1 cellular context compared by ENCODE assay signal in genomic region chr2:191001032-191001431, GRCh38.
TF ChIP-seq lines count a peak whose summit lies in the region.

No MANE protein-coding gene starts in this region.

TF ChIP-seq in GM23338, 12 proteins besides CTCF, POLR2A, EP300 and RAD21 (continued from another document):
- TF ChIP-seq, protein P1, sequence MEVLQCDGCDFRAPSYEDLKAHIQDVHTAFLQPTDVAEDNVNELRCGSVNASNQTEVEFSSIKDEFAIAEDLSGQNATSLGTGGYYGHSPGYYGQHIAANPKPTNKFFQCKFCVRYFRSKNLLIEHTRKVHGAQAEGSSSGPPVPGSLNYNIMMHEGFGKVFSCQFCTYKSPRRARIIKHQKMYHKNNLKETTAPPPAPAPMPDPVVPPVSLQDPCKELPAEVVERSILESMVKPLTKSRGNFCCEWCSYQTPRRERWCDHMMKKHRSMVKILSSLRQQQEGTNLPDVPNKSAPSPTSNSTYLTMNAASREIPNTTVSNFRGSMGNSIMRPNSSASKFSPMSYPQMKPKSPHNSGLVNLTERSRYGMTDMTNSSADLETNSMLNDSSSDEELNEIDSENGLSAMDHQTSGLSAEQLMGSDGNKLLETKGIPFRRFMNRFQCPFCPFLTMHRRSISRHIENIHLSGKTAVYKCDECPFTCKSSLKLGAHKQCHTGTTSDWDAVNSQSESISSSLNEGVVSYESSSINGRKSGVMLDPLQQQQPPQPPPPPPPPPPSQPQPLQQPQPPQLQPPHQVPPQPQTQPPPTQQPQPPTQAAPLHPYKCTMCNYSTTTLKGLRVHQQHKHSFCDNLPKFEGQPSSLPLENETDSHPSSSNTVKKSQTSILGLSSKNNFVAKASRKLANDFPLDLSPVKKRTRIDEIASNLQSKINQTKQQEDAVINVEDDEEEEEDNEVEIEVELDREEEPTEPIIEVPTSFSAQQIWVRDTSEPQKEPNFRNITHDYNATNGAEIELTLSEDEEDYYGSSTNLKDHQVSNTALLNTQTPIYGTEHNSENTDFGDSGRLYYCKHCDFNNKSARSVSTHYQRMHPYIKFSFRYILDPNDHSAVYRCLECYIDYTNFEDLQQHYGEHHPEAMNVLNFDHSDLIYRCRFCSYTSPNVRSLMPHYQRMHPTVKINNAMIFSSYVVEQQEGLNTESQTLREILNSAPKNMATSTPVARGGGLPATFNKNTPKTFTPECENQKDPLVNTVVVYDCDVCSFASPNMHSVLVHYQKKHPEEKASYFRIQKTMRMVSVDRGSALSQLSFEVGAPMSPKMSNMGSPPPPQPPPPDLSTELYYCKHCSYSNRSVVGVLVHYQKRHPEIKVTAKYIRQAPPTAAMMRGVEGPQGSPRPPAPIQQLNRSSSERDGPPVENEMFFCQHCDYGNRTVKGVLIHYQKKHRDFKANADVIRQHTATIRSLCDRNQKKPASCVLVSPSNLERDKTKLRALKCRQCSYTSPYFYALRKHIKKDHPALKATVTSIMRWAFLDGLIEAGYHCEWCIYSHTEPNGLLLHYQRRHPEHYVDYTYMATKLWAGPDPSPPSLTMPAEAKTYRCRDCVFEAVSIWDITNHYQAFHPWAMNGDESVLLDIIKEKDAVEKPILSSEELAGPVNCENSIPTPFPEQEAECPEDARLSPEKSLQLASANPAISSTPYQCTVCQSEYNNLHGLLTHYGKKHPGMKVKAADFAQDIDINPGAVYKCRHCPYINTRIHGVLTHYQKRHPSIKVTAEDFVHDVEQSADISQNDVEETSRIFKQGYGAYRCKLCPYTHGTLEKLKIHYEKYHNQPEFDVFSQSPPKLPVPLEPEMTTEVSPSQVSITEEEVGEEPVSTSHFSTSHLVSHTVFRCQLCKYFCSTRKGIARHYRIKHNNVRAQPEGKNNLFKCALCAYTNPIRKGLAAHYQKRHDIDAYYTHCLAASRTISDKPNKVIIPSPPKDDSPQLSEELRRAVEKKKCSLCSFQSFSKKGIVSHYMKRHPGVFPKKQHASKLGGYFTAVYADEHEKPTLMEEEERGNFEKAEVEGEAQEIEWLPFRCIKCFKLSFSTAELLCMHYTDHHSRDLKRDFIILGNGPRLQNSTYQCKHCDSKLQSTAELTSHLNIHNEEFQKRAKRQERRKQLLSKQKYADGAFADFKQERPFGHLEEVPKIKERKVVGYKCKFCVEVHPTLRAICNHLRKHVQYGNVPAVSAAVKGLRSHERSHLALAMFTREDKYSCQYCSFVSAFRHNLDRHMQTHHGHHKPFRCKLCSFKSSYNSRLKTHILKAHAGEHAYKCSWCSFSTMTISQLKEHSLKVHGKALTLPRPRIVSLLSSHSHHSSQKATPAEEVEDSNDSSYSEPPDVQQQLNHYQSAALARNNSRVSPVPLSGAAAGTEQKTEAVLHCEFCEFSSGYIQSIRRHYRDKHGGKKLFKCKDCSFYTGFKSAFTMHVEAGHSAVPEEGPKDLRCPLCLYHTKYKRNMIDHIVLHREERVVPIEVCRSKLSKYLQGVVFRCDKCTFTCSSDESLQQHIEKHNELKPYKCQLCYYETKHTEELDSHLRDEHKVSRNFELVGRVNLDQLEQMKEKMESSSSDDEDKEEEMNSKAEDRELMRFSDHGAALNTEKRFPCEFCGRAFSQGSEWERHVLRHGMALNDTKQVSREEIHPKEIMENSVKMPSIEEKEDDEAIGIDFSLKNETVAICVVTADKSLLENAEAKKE (CRISPR knock-in tag; IDR thresholded peaks at IDR 0.05) = no peak
- TF ChIP-seq JUNB (IDR thresholded peaks at IDR 0.05; ENCODE audit: unreplicated experiment) (no peak), NANOG (IDR thresholded peaks at IDR 0.05; ENCODE audit: borderline replicate concordance) (no peak), CREB1 (CRISPR knock-in tag; IDR thresholded peaks at IDR 0.05; ENCODE audit: low read depth) (no peak), ZNF114 (CRISPR knock-in tag; IDR thresholded peaks at IDR 0.05) (no peak)
- TF ChIP-seq, protein P2, sequence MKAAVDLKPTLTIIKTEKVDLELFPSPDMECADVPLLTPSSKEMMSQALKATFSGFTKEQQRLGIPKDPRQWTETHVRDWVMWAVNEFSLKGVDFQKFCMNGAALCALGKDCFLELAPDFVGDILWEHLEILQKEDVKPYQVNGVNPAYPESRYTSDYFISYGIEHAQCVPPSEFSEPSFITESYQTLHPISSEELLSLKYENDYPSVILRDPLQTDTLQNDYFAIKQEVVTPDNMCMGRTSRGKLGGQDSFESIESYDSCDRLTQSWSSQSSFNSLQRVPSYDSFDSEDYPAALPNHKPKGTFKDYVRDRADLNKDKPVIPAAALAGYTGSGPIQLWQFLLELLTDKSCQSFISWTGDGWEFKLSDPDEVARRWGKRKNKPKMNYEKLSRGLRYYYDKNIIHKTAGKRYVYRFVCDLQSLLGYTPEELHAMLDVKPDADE (IDR thresholded peaks at IDR 0.05) = no peak
- TF ChIP-seq, protein P3, sequence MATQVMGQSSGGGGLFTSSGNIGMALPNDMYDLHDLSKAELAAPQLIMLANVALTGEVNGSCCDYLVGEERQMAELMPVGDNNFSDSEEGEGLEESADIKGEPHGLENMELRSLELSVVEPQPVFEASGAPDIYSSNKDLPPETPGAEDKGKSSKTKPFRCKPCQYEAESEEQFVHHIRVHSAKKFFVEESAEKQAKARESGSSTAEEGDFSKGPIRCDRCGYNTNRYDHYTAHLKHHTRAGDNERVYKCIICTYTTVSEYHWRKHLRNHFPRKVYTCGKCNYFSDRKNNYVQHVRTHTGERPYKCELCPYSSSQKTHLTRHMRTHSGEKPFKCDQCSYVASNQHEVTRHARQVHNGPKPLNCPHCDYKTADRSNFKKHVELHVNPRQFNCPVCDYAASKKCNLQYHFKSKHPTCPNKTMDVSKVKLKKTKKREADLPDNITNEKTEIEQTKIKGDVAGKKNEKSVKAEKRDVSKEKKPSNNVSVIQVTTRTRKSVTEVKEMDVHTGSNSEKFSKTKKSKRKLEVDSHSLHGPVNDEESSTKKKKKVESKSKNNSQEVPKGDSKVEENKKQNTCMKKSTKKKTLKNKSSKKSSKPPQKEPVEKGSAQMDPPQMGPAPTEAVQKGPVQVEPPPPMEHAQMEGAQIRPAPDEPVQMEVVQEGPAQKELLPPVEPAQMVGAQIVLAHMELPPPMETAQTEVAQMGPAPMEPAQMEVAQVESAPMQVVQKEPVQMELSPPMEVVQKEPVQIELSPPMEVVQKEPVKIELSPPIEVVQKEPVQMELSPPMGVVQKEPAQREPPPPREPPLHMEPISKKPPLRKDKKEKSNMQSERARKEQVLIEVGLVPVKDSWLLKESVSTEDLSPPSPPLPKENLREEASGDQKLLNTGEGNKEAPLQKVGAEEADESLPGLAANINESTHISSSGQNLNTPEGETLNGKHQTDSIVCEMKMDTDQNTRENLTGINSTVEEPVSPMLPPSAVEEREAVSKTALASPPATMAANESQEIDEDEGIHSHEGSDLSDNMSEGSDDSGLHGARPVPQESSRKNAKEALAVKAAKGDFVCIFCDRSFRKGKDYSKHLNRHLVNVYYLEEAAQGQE (IDR thresholded peaks at IDR 0.05; ENCODE audit: unreplicated experiment) = no peak
